1 cellular context compared by ENCODE assay signal in genomic region chr21:44874497-44875331, GRCh38.
TF ChIP-seq lines count a peak whose summit lies in the region.

No MANE protein-coding gene starts in this region.

TF ChIP-seq in K562, 482 proteins besides CTCF, POLR2A, EP300 and RAD21 (continued from another document):
- TF ChIP-seq VEZF1 (CRISPR knock-in tag; IDR thresholded peaks at IDR 0.05) (peak; percentile 19; the same call in 1 of the 2 replicates), NR2C1 (IDR thresholded peaks at IDR 0.05) (peak; percentile 42; the same call in 1 of the 2 replicates), NR2C1 (tag; IDR thresholded peaks at IDR 0.05) (peak; percentile 49; the same call in 1 of the 2 replicates), STAT5B (CRISPR knock-in tag; IDR thresholded peaks at IDR 0.05) (no peak), HNRNPH1 (optimal IDR thresholded peaks at IDR 0.05; ENCODE audit: low read depth, low read length) (no peak), NCOA4 (IDR thresholded peaks at IDR 0.05; ENCODE audit: partially characterized antibody) (no peak), RAD51 (IDR thresholded peaks at IDR 0.05; ENCODE audit: borderline replicate concordance, low read depth) (no peak), ATF4 (CRISPR knock-in tag; IDR thresholded peaks at IDR 0.05) (0 out of 2 replicates have a peak, but pooled peaks have one; percentile 10), ZNF24 (IDR thresholded peaks at IDR 0.05) (no peak), EZH2 (IDR thresholded peaks at IDR 0.05; ENCODE audit: borderline replicate concordance, low read depth, low read length) (no peak), SMAD2 (IDR thresholded peaks at IDR 0.05; ENCODE audit: low read depth, low read length) (no peak), SREBF2 (CRISPR knock-in tag; IDR thresholded peaks at IDR 0.05) (no peak), STAT5A (IDR thresholded peaks at IDR 0.05; ENCODE audit: borderline replicate concordance, low read length) (no peak), BCLAF1 (IDR thresholded peaks at IDR 0.05; ENCODE audit: borderline replicate concordance in 1 of 2, control insufficient read depth in 1 of 2, low read depth in 2 of 2, low read length in 1 of 2) (no peak), ZNF639 (CRISPR knock-in tag; conservative IDR thresholded peaks at IDR 0.05 in 1 of 2, IDR thresholded peaks at IDR 0.05 in 1 of 2) (0 out of 4 replicates have a peak, but pooled peaks of 1 of the 2 experiments have one; percentile 7)
